Comparison of ENCODE assay signal across 8 cellular contexts in genomic region chr6:133568970-133569889, GRCh38.
A peak's percentile ranks its signal among the peaks of the same experiment; 100 is the strongest.
DNase-seq lines count a peak whose midpoint lies in the region; ATAC-seq and TF ChIP-seq lines count a peak whose summit lies in the region.

No MANE protein-coding gene starts in this region.

- peak; percentile 85 to 87 for TF ChIP-seq RAD21 in liver (IDR thresholded peaks at IDR 0.05)

- WGBS in liver, result 8% methylated on average over 18 of the region's 18 CpGs

- DNase-seq in Daoy (ENCODE audit: low read depth) (peak; percentile 90), KG1 (lab: John Stamatoyannopoulos, UW) (peak; percentile 22), SJCRH30 (peak; percentile 53 to 73), dermis blood vessel endothelial cell (peak; percentile 55)

- H3K27ac ChIP-seq in SJCRH30 (no peak overlapping the region), liver (ENCODE audit: low read depth in 1 of 2, low read length in 2 of 2) (no peak overlapping the region), stomach smooth muscle (ENCODE audit: low read length) (no peak overlapping the region)

- H3K36me3 ChIP-seq in SJCRH30 (no peaks in the 10 kb centered on the region), liver (ENCODE audit: control insufficient read depth in 4 of 4, insufficient read depth in 3 of 4, low read depth in 1 of 4, low read length in 3 of 4) (no peaks in the 10 kb centered on the region), stomach smooth muscle (ENCODE audit: control insufficient read depth in 2 of 2, insufficient read depth in 2 of 2, low read length in 2 of 2) (no peaks in the 10 kb centered on the region)

- peak; percentile 91 for TF ChIP-seq CTCF in liver (IDR thresholded peaks at IDR 0.05; ENCODE audit: low read depth, low read length, missing input control)

- no peaks in the 10 kb centered on the region for H3K4me1 ChIP-seq in SJCRH30
- H3K4me1 ChIP-seq in liver (ENCODE audit: control insufficient read depth in 4 of 4, insufficient read depth in 4 of 4, low read length in 3 of 4), result peaks cover 0 to 11% (median 8%) of the 10 kb centered on the region in 4 donors
- H3K4me1 ChIP-seq in stomach smooth muscle (ENCODE audit: control insufficient read depth, insufficient read depth, low read length), result peaks cover 4% of the 10 kb centered on the region

- H3K4me3 ChIP-seq in SJCRH30 (peak overlapping the region; percentile 43), liver (ENCODE audit: low read depth in 1 of 3, low read length in 3 of 3) (peak overlapping the region; percentile 25 to 53 (median 42)), stomach smooth muscle (ENCODE audit: low read length in 2 of 2) (peak overlapping the region; percentile 51 to 73)

- no peaks in the 10 kb centered on the region for H3K9me3 ChIP-seq in SJCRH30 (replicated peaks)
- H3K9me3 ChIP-seq in liver (ENCODE audit: control insufficient read depth in 4 of 4, low read length in 3 of 4), result no peaks in the 10 kb centered on the region
- H3K9me3 ChIP-seq in stomach smooth muscle (ENCODE audit: control insufficient read depth in 2 of 2, low read length in 2 of 2), result no peaks in the 10 kb centered on the region

- ATAC-seq in GM21528 (IDR thresholded peaks at IDR 0.05; ENCODE audit: low FRiP score, unreplicated experiment) (peak; percentile 70), GM18873 (IDR thresholded peaks at IDR 0.05; ENCODE audit: low FRiP score, unreplicated experiment) (no peak)

- peak overlapping the region in 1 of 2 donors; percentile 19 for H3K9ac ChIP-seq in liver (ENCODE audit: low read depth in 1 of 2, low read length in 2 of 2)
- peak overlapping the region; percentile 8 to 47 for H3K9ac ChIP-seq in stomach smooth muscle (ENCODE audit: low read length in 2 of 2)

- no peaks in the 10 kb centered on the region; the same call in 1 of the 2 replicates for H3K27me3 ChIP-seq in SJCRH30
- peaks cover 0 to 23% (median 0%) of the 10 kb centered on the region in 4 donors for H3K27me3 ChIP-seq in liver (ENCODE audit: control insufficient read depth in 4 of 4, insufficient read depth in 4 of 4, low read length in 3 of 4)
- no peaks in the 10 kb centered on the region for H3K27me3 ChIP-seq in stomach smooth muscle (ENCODE audit: control insufficient read depth in 1 of 2, insufficient read depth in 2 of 2, low read length in 2 of 2)

TF ChIP-seq in liver, 16 proteins besides CTCF, POLR2A, EP300 and RAD21:
- no peak for TF ChIP-seq HNF4G (IDR thresholded peaks at IDR 0.05)
- TF ChIP-seq YY1 (IDR thresholded peaks at IDR 0.05), result peak; percentile 68

Comparison
In these comparisons a context has a peak if more than half of its experiments do, and no peak if none do; other contexts are left out.
1. DNase-seq: peak in every context shown above with its lines; median percentile 90 in Daoy; 63 in SJCRH30; 55 in dermis blood vessel endothelial cell; 22 in KG1.